Comparison of ENCODE assay signal across 9 cellular contexts in the genomic region with DNA sequence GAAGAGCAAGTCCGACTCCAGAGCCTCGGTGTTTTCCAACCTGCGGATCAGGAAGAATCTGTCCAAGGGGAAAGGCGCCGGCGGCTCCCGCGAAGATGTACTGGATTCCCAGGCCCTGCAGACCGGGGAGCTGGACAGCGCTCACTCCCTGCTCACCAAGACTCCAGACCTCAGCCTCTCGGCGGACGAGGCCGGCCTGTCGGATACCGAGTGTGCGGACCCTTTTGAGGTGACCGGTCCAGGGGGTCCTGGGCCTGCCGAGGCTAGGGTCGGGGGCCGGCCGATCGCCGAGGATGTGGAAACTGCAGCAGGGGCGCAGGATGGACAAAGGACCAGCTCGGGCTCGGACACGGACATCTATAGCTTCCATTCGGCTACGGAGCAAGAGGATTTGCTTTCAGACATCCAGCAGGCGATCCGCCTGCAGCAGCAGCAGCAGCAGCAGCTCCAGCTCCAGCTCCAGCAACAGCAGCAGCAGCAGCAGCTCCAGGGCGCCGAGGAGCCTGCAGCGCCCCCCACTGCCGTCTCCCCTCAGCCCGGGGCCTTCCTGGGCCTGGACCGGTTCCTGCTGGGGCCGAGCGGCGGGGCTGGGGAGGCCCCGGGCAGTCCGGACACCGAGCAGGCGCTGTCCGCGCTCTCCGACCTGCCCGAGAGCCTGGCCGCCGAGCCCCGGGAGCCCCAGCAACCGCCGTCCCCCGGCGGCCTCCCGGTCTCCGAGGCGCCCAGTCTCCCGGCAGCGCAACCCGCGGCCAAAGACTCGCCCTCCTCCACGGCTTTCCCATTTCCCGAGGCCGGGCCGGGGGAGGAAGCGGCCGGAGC. TPM values are rescaled to one million over a fixed set of nuclear protein-coding genes. Genes with fewer than 3 reads are reported as not detected.
A peak's percentile ranks its signal among the peaks of the same experiment; 100 is the strongest.
DNase-seq lines count a peak whose midpoint lies in the region; TF ChIP-seq lines count a peak whose summit lies in the region.
"Had no signal": no experiment of that assay in that cellular context is flagged by ENCODE, and none has a peak within 500 bp of the region (broad histone marks: within the 10 kb centered on the region; RNA-seq: fewer than 3 reads in every experiment).

No MANE protein-coding gene starts in this region.

- TF ChIP-seq POLR2A in erythroblast (IDR thresholded peaks at IDR 0.05; ENCODE audit: low read length): no peak

- H3K79me1 ChIP-seq in mesendoderm (ENCODE audit: low read length): peaks cover 2% of the 10 kb centered on the region

- H3K27me3 ChIP-seq in BJ (ENCODE audit: control insufficient read depth, insufficient read depth, low read length) (no peaks in the 10 kb centered on the region), mesendoderm (ENCODE audit: insufficient read depth, low read length, poor library complexity) (no peaks in the 10 kb centered on the region)
- no peaks in the 10 kb centered on the region for H3K27me3 ChIP-seq in CD8-positive, alpha-beta memory T cell (ENCODE audit: insufficient read depth, low read length, poor library complexity, severe bottlenecking)

- CTCF ChIA-PET in BJ (lab: Yijun Ruan, JAX): interaction anchor here (0.5 to 4.6 kb wide), 8 partner anchors 17 to 117 kb away, joined by 3 to 27 read pairs (median 4); no protein-coding TSS in a partner anchor
- CTCF ChIA-PET in CD8-positive, alpha-beta memory T cell (lab: Charles Lee): no interaction called here

- no peak overlapping the region for H2AK5ac ChIP-seq in mesendoderm (ENCODE audit: low read length)

- peaks cover 13 to 40% of the 10 kb centered on the region in 2 donors for H3K27me3 Mint-ChIP-seq in CD8-positive, alpha-beta memory T cell

- no peak overlapping the region for H2BK120ac ChIP-seq in mesendoderm (ENCODE audit: low read depth, low read length)

- no peaks in the 10 kb centered on the region for H3K79me2 ChIP-seq in mesendoderm (ENCODE audit: control insufficient read depth, insufficient read depth, low read length)

- H3K27ac ChIP-seq in coronary artery: no peak overlapping the region
- H3K27ac ChIP-seq in mesendoderm (ENCODE audit: low read depth, low read length): no peak overlapping the region
- no peak overlapping the region for H3K27ac ChIP-seq in CD8-positive, alpha-beta memory T cell (ENCODE audit: low read depth, low read length)
- H3K27ac ChIP-seq: epithelial cell of prostate had no signal

- H3K9me3 ChIP-seq in CD8-positive, alpha-beta memory T cell (ENCODE audit: low read length): no peaks in the 10 kb centered on the region

- peak overlapping the region; percentile 68 for H3K56ac ChIP-seq in mesendoderm (ENCODE audit: low read length)

- peak overlapping the region; percentile 61 for H3K4me2 ChIP-seq in mesendoderm (ENCODE audit: low read length)

- peak overlapping the region; percentile 73 for H3K9ac ChIP-seq in mesendoderm (ENCODE audit: low read length)

- WGBS in mesendoderm (ENCODE audit: extremely low coverage, insufficient coverage, low lambda C conversion rate): no CpG with 5 or more reads among the region's 70 CpGs

- H4K5ac ChIP-seq in mesendoderm (ENCODE audit: low read length): no peak overlapping the region

- peaks cover 0 to 5% (median 0%) of the 10 kb centered on the region in 5 donors for H3K9me3 Mint-ChIP-seq in CD8-positive, alpha-beta memory T cell

- TF ChIP-seq CTCF in BJ (IDR thresholded peaks at IDR 0.05; ENCODE audit: insufficient read depth, low read depth, low read length) (peak; percentile 36), coronary artery (IDR thresholded peaks at IDR 0.05) (no peak)

- no peak overlapping the region for H3K27ac Mint-ChIP-seq in CD8-positive, alpha-beta memory T cell

- POLR2A ChIA-PET in BJ (lab: Charles Lee): interaction anchor here (0.6 to 0.7 kb wide), 2 partner anchors 252 to 645 kb away, joined by 3 to 4 read pairs; no protein-coding TSS in a partner anchor
- POLR2A ChIA-PET in CD8-positive, alpha-beta memory T cell (lab: Charles Lee): no interaction called here

- H4K8ac ChIP-seq in mesendoderm (ENCODE audit: low read depth, low read length): no peak overlapping the region

- DNase-seq in BJ (ENCODE audit: low read depth) (no peak), M059J (ENCODE audit: low read depth) (peak; percentile 71), coronary artery (ENCODE audit: low spot score) (no peak), mesendoderm (peak; percentile 80), Kasumi-1 (lab: John Stamatoyannopoulos, UW) (no peak), middle frontal gyrus (ENCODE audit: extremely low spot score, low spot score) (no peak), erythroblast (lab: John Stamatoyannopoulos, UW) (no peak)
- DNase-seq in CD8-positive, alpha-beta memory T cell: no peak

- H3K4me1 Mint-ChIP-seq in CD8-positive, alpha-beta memory T cell: peaks cover 4 to 6% (median 4%) of the 10 kb centered on the region in 3 donors

- H2BK15ac ChIP-seq in mesendoderm (replicated peaks; ENCODE audit: low read depth): no peak overlapping the region

- peak overlapping the region; percentile 65 for H3K4me3 ChIP-seq in BJ (ENCODE audit: low read depth, low read length)
- peak overlapping the region; percentile 62 for H3K4me3 ChIP-seq in coronary artery
- peak overlapping the region; percentile 51 for H3K4me3 ChIP-seq in mesendoderm (ENCODE audit: low read length)
- no peak overlapping the region for H3K4me3 ChIP-seq in CD8-positive, alpha-beta memory T cell (ENCODE audit: low read length)

- H2BK5ac ChIP-seq in mesendoderm (ENCODE audit: low read length): no peak overlapping the region

- no peak overlapping the region for H3K4me3 Mint-ChIP-seq in CD8-positive, alpha-beta memory T cell

- no peak overlapping the region for H3K4ac ChIP-seq in mesendoderm (ENCODE audit: low read depth, low read length)

- no peaks in the 10 kb centered on the region for H3K36me3 Mint-ChIP-seq in CD8-positive, alpha-beta memory T cell

- no peak overlapping the region for H3K23ac ChIP-seq in mesendoderm (ENCODE audit: low read length)

- H3K18ac ChIP-seq in mesendoderm (ENCODE audit: low read length): peak overlapping the region; percentile 21

- H3K36me3 ChIP-seq in BJ (ENCODE audit: control insufficient read depth, insufficient read depth, low read length) (no peaks in the 10 kb centered on the region), mesendoderm (ENCODE audit: control insufficient read depth, insufficient read depth, low read length) (no peaks in the 10 kb centered on the region)
- no peaks in the 10 kb centered on the region for H3K36me3 ChIP-seq in CD8-positive, alpha-beta memory T cell (ENCODE audit: insufficient read depth, low read length)

- peaks cover 2% of the 10 kb centered on the region for H3K4me1 ChIP-seq in mesendoderm (ENCODE audit: control insufficient read depth, low read depth, low read length)
- no peaks in the 10 kb centered on the region for H3K4me1 ChIP-seq in CD8-positive, alpha-beta memory T cell (ENCODE audit: insufficient read depth, low read length)

RNA-seq across cellular contexts. Expression of a gene that starts 0.8 kb away (rescaled TPM):
- 14.6 and 29.1 TPM in 2 replicates for polyA plus RNA-seq in BJ (2011; rRNA removed)
- polyA minus RNA-seq in BJ (2011; rRNA and poly(A)+ RNA removed): 24.8 and 31.3 TPM in 2 replicates
- 6.0 and 19.2 TPM in 2 replicates for total RNA-seq in M059J (2014; rRNA removed; shearing (Covaris generic))
- polyA plus RNA-seq in mesendoderm (2013, experiment 1 of 2): 2.0 TPM
- 1.9 TPM for polyA plus RNA-seq in mesendoderm (2013, experiment 2 of 2)
- not detected for total RNA-seq in CD8-positive, alpha-beta memory T cell
- not detected for polyA plus RNA-seq in CD8-positive, alpha-beta memory T cell

Comparison
In these comparisons a context has a peak if more than half of its experiments do, and no peak if none do; other contexts are left out.
1. DNase-seq: peak in M059J (single experiment) and mesendoderm (single experiment); none in BJ (single experiment), coronary artery (single experiment), CD8-positive, alpha-beta memory T cell (0 of 5), Kasumi-1 (0 of 2), middle frontal gyrus (single experiment) and erythroblast (0 of 2).